ENCODE assay signal across 8 cellular contexts in genomic region chr1:40556121-40556520, GRCh38.
"Had no signal": no experiment of that assay in that cellular context is flagged by ENCODE, and none has a peak within 500 bp of the region (broad histone marks: within the 10 kb centered on the region; RNA-seq: fewer than 3 reads in every experiment).

No MANE protein-coding gene starts in this region.

- ATAC-seq: GM12878 had no signal

- FAIRE-seq: G401.6, GM12878, GM12891, GM12892, GM18507, GM19239 had no signal

- H3K4me3 ChIP-seq: GM12878 had no signal

- DNase-seq: GDM1, GF-D8 had no signal
